In genomic region chr7:1040233-1040632, GRCh38 we compare ENCODE assay signal across 13 cellular contexts. TPM values are rescaled to one million over a fixed set of nuclear protein-coding genes. Genes with fewer than 3 reads are reported as not detected.
"Had no signal": no experiment of that assay in that cellular context is flagged by ENCODE, and none has a peak within 500 bp of the region (broad histone marks: within the 10 kb centered on the region; RNA-seq: fewer than 3 reads in every experiment).

No MANE protein-coding gene starts in this region.

RNA-seq across cellular contexts. Expression of gene GPR146, which starts 4.1 kb away (rescaled TPM):
- total RNA-seq: foreskin keratinocyte had no signal
- polyA plus RNA-seq: foreskin keratinocyte had no signal

RNA-seq across cellular contexts. Expression of gene CYP2W1, which starts 57.3 kb away (rescaled TPM):
- total RNA-seq: activated B cell treated with CpG ODN at 0.5 μM for 24 hours; activated CD8-positive, alpha-beta T cell treated with anti-CD3 and anti-CD28 coated beads for 36 hours; activated T-cell treated with anti-CD3 and anti-CD28 coated beads, Interleukin-2, amount 50 U/mL, for 4 hours; activated T-helper 17 cell treated with anti-CD3 and anti-CD28 coated beads, Interleukin-2, amount 50 U/mL, for 72 hours; aorta; bronchial epithelial cell; cardiac septum; cerebellum; endodermal cell; epithelial cell of proximal tubule; foreskin keratinocyte; gastrocnemius medialis; T-helper 2 cell treated with Interferon-gamma antibody and Interleukin-4, amounts not matched to agents 100 ng/mL and 5 ng/mL, for 36 hours had no signal
- polyA plus RNA-seq: aorta, foreskin keratinocyte had no signal
